ENCODE assay signal across 22 cellular contexts in genomic region chr14:54746019-54746418, GRCh38.
"Had no signal": no experiment of that assay in that cellular context is flagged by ENCODE, and none has a peak within 500 bp of the region (broad histone marks: within the 10 kb centered on the region; RNA-seq: fewer than 3 reads in every experiment).

No MANE protein-coding gene starts in this region.

- FAIRE-seq: bronchial epithelial cell, K562 had no signal

- H3K27me3 Mint-ChIP-seq: activated naive CD4-positive, alpha-beta T cell treated with anti-CD3 and anti-CD28 coated beads, Interleukin-2, amount 50 U/mL, for 24 hours had no signal

- H3K4me3 ChIP-seq: ascending aorta, body of pancreas, K562, SJCRH30 had no signal

- H3K27ac Mint-ChIP-seq: activated CD4-positive, alpha-beta memory T cell treated with anti-CD3 and anti-CD28 coated beads for 36 hours; activated CD4-positive, alpha-beta T cell treated with anti-CD3 and anti-CD28 coated beads, Interleukin-2, amount 10 ng/mL, durations not matched to agents 7 days and 5 days; activated naive CD4-positive, alpha-beta T cell treated with anti-CD3 and anti-CD28 coated beads, Interleukin-2, amount 50 U/mL, for 24 hours; activated T-cell treated with anti-CD3 and anti-CD28 coated beads, Interleukin-2, amount 50 U/mL, for 72 hours; activated T-helper 2 cell treated with anti-CD3 and anti-CD28 coated beads, Interferon-gamma antibody, Interleukin-2, Interleukin-4, amounts not matched to agents 10 μg/mL and 5 μg/mL and 100 μg/mL, durations not matched to agents 14 hours and 24 hours and 36 hours had no signal

- H3K4me3 Mint-ChIP-seq: activated CD4-positive, alpha-beta memory T cell treated with anti-CD3 and anti-CD28 coated beads for 36 hours; activated CD4-positive, alpha-beta T cell treated with anti-CD3 and anti-CD28 coated beads, Interleukin-2, amount 10 ng/mL, durations not matched to agents 7 days and 5 days; activated naive CD4-positive, alpha-beta T cell treated with anti-CD3 and anti-CD28 coated beads, Interleukin-2, amount 50 U/mL, for 24 hours; activated T-cell treated with anti-CD3 and anti-CD28 coated beads, Interleukin-2, amount 50 U/mL, for 72 hours had no signal

- H3K36me3 Mint-ChIP-seq: activated CD4-positive, alpha-beta memory T cell treated with anti-CD3 and anti-CD28 coated beads for 36 hours; activated naive CD4-positive, alpha-beta T cell treated with anti-CD3 and anti-CD28 coated beads, Interleukin-2, amount 50 U/mL, for 24 hours had no signal

- DNase-seq: activated CD4-positive, alpha-beta memory T cell treated with anti-CD3 and anti-CD28 coated beads for 36 hours; activated CD4-positive, alpha-beta T cell treated with anti-CD3 and anti-CD28 coated beads, Interleukin-2, amount 10 ng/mL, durations not matched to agents 7 days and 5 days; activated CD4-positive, CD25-positive, alpha-beta regulatory T cell; activated T-cell treated with anti-CD3 and anti-CD28 coated beads, Interleukin-2, amount 50 U/mL, for 72 hours; amniotic stem cell; body of pancreas; Karpas-422; NCI-H146; NCI-H2029; NCI-H2107; NCI-H2171 treated with DMSO at 0.1 percent for 48 hours; NCI-H226; NCI-H526; NCI-H82; SJCRH30; SK-N-SH; T-helper 1 cell had no signal

- H3K9me3 Mint-ChIP-seq: activated CD4-positive, alpha-beta memory T cell treated with anti-CD3 and anti-CD28 coated beads for 36 hours; activated CD4-positive, alpha-beta T cell treated with anti-CD3 and anti-CD28 coated beads, Interleukin-2, amount 10 ng/mL, durations not matched to agents 7 days and 5 days; activated naive CD4-positive, alpha-beta T cell treated with anti-CD3 and anti-CD28 coated beads, Interleukin-2, amount 50 U/mL, for 24 hours; activated T-cell treated with anti-CD3 and anti-CD28 coated beads, Interleukin-2, amount 50 U/mL, for 72 hours; activated T-helper 2 cell treated with anti-CD3 and anti-CD28 coated beads, Interferon-gamma antibody, Interleukin-2, Interleukin-4, amounts not matched to agents 10 μg/mL and 5 μg/mL and 100 μg/mL, durations not matched to agents 14 hours and 24 hours and 36 hours had no signal
